In genomic region chr1:156961709-156962108, GRCh38 we compare ENCODE assay signal across 8 cellular contexts. TPM values are rescaled to one million over a fixed set of nuclear protein-coding genes. Genes with fewer than 3 reads are reported as not detected.
DNase-seq lines count a peak whose midpoint lies in the region; ATAC-seq and TF ChIP-seq lines count a peak whose summit lies in the region.

No MANE protein-coding gene starts in this region.

- CTCF ChIA-PET in A673 (lab: Charles Lee) (no interaction called here), T-cell (lab: Charles Lee) (interaction anchor here in 1 of 2 donors (0.5 kb wide), 1 partner anchor 67 kb away, joined by 4 read pairs; no protein-coding TSS in a partner anchor)

- DNase-seq in A673 (ENCODE audit: low spot score) (peak; percentile 36), GM12864 (ENCODE audit: low read depth) (no peak), T-cell (peak in 30 of 34 experiments; percentile 6 to 53 (median 31)), iPS-NIHi11 (ENCODE audit: low spot score) (no peak), AG20443 (ENCODE audit: low spot score) (no peak), dedifferentiated amniotic fluid mesenchymal stem cell (ENCODE audit: extremely low spot score) (no peak)
- DNase-seq in effector memory CD8-positive, alpha-beta T cell, result peak in 1 of 3 experiments; percentile 11

- H3K27me3 Mint-ChIP-seq in T-cell, result no peaks in the 10 kb centered on the region
- H3K27me3 Mint-ChIP-seq in effector memory CD8-positive, alpha-beta T cell, result peaks cover 0 to 8% of the 10 kb centered on the region in 2 donors

- peaks cover 50% of the 10 kb centered on the region for H3K36me3 Mint-ChIP-seq in T-cell
- peaks cover 3% of the 10 kb centered on the region for H3K36me3 Mint-ChIP-seq in effector memory CD8-positive, alpha-beta T cell (ENCODE audit: insufficient read depth)

- H3K9me3 Mint-ChIP-seq in T-cell, result no peaks in the 10 kb centered on the region
- H3K9me3 Mint-ChIP-seq in effector memory CD8-positive, alpha-beta T cell, result no peaks in the 10 kb centered on the region

- peaks cover 41 to 50% (median 41%) of the 10 kb centered on the region in 3 donors for H3K4me1 Mint-ChIP-seq in T-cell
- H3K4me1 Mint-ChIP-seq in effector memory CD8-positive, alpha-beta T cell (ENCODE audit: low read depth in 2 of 2), result peaks cover 15 to 17% of the 10 kb centered on the region in 2 donors

- intact Hi-C loops in A673 (cut with micrococcal nuclease; ENCODE audit: unreplicated experiment), result no loop called here

- peak overlapping the region in 2 of 3 donors; percentile 63 to 85 for H3K4me3 Mint-ChIP-seq in T-cell
- no peak overlapping the region for H3K4me3 Mint-ChIP-seq in effector memory CD8-positive, alpha-beta T cell

- no TSS peak for BruUV-seq in A673 (replicated peaks; lab: Mats Ljungman, UMichigan)

- H3K27ac Mint-ChIP-seq in T-cell, result peak overlapping the region; percentile 33 to 68
- H3K27ac Mint-ChIP-seq in effector memory CD8-positive, alpha-beta T cell, result peak overlapping the region in 1 of 2 donors; percentile 62

- H3K4me3 ChIP-seq in A673 (ENCODE audit: low read depth, low read length, poor library complexity, severe bottlenecking) (no peak overlapping the region), GM12864 (ENCODE audit: low read depth, low read length) (no peak overlapping the region)

- H3K9me3 ChIP-seq in A673 (ENCODE audit: low read depth, low read length, poor library complexity, severe bottlenecking), result no peaks in the 10 kb centered on the region

- ATAC-seq in T-cell (replicated peaks in 1 of 4) (peak in 3 of 4 experiments; percentile 48 to 74 (median 50)), HG03342 (IDR thresholded peaks at IDR 0.05; ENCODE audit: unreplicated experiment) (no peak)
- ATAC-seq in effector memory CD8-positive, alpha-beta T cell (replicated peaks), result peak; percentile 45

- H3K36me3 ChIP-seq in A673 (ENCODE audit: insufficient read depth, low read length, poor library complexity, severe bottlenecking), result peaks cover 20% of the 10 kb centered on the region

- no peaks in the 10 kb centered on the region for H3K4me1 ChIP-seq in A673 (ENCODE audit: insufficient read depth, low read length, poor library complexity, severe bottlenecking)

- no peaks in the 10 kb centered on the region for H3K27me3 ChIP-seq in A673 (replicated peaks; ENCODE audit: insufficient read depth, low read depth, low read length, poor library complexity)

- peak; percentile 35; the same call in 1 of the 2 replicates for TF ChIP-seq CTCF in A673 (conservative IDR thresholded peaks at IDR 0.05; ENCODE audit: low read depth, low read length)
- TF ChIP-seq CTCF in GM12864 (IDR thresholded peaks at IDR 0.05; ENCODE audit: low read depth, low read length, missing control alignments), result peak; percentile 57

- POLR2A ChIA-PET in A673 (lab: Charles Lee; ENCODE audit: low non-redundant PET) (no interaction called here), T-cell (lab: Charles Lee) (interaction anchor here in 1 of 2 donors (0.6 kb wide), 1 partner anchor 448 kb away, joined by 9 read pairs; no protein-coding TSS in a partner anchor)

- no peak overlapping the region for H3K27ac ChIP-seq in A673 (ENCODE audit: low read depth, low read length, poor library complexity, severe bottlenecking)

RNA-seq across cellular contexts. Expression of gene LRRC71, which starts 41.3 kb away (rescaled TPM):
- not detected in 2 replicates for total RNA-seq in A673 (2021)
- not detected for total RNA-seq in T-cell

Comparison
In these comparisons a context has a peak if more than half of its experiments do, and no peak if none do; other contexts are left out.
1. DNase-seq: peak in A673 (single experiment) and T-cell (30 of 34); none in GM12864 (single experiment), iPS-NIHi11 (single experiment), AG20443 (single experiment) and dedifferentiated amniotic fluid mesenchymal stem cell (single experiment).
2. H3K4me3 Mint-ChIP-seq: peak in T-cell (2 of 3); none in effector memory CD8-positive, alpha-beta T cell (0 of 2).